In genomic region chr13:113176822-113177221, GRCh38 we compare ENCODE assay signal across 1 cellular context.
TF ChIP-seq lines count a peak whose summit lies in the region.

No MANE protein-coding gene starts in this region.

TF ChIP-seq in IMR-90, 13 proteins besides CTCF, POLR2A, EP300 and RAD21:
- TF ChIP-seq MAZ (IDR thresholded peaks at IDR 0.05; ENCODE audit: borderline replicate concordance, low read depth, low read length): no peak
- no peak for TF ChIP-seq USF2 (IDR thresholded peaks at IDR 0.05; ENCODE audit: low read depth, low read length)
- no peak for TF ChIP-seq RFX5 (IDR thresholded peaks at IDR 0.05; ENCODE audit: low read depth, low read length)
- no peak for TF ChIP-seq CEBPB (IDR thresholded peaks at IDR 0.05; ENCODE audit: low read depth, low read length)
- TF ChIP-seq NFE2L2 (IDR thresholded peaks at IDR 0.05; ENCODE audit: low read depth, low read length): no peak
- TF ChIP-seq MXI1 (IDR thresholded peaks at IDR 0.05; ENCODE audit: borderline replicate concordance, low read depth, low read length): no peak
- TF ChIP-seq CHD1 (IDR thresholded peaks at IDR 0.05; ENCODE audit: low read depth, low read length): no peak
- TF ChIP-seq SMC3 (IDR thresholded peaks at IDR 0.05; ENCODE audit: low read depth, low read length): no peak
- no peak for TF ChIP-seq FOS (IDR thresholded peaks at IDR 0.05; ENCODE audit: low read depth, low read length)
- TF ChIP-seq MAFK (IDR thresholded peaks at IDR 0.05; ENCODE audit: low read depth, low read length): no peak
- TF ChIP-seq ELK1 (IDR thresholded peaks at IDR 0.05; ENCODE audit: borderline replicate concordance, low read depth, low read length): no peak
- TF ChIP-seq RCOR1 (IDR thresholded peaks at IDR 0.05; ENCODE audit: insufficient replicate concordance, low read length): no peak
- no peak for TF ChIP-seq BHLHE40 (IDR thresholded peaks at IDR 0.05; ENCODE audit: low read depth, low read length)
